Comparison of ENCODE assay signal across 1 cellular context in the genomic region with DNA sequence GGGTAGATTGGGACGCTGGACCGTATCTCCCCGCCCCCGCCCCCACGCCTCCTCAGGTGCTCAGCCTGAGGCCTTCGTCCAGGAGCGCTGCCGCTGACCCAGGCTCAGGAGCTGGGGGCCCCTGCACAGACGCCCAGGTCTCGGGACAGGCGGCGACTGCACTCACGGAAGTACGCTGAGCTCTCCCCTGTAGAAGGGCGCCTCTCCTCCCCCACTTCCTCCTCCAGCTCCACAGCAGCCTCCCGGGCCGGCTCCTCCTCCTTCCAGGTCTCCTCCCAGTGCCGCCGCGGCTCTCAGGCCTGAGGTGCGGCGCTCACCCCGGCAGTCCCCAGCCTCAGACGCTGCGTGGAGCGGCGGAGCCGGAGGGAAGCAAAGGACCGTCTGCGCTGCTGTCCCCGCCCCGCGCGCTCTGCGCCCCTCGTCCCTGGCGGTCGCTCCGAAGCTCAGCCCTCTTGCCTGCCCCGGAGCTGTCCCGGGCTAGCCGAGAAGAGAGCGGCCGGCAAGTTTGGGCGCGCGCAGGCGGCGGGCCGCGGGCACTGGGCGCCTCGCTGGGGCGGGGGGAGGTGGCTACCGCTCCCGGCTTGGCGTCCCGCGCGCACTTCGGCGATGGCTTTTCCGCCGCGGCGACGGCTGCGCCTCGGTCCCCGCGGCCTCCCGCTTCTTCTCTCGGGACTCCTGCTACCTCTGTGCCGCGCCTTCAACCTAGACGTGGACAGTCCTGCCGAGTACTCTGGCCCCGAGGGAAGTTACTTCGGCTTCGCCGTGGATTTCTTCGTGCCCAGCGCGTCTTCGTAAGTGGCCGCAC.
A peak's percentile ranks its signal among the peaks of the same experiment; 100 is the strongest.
TF ChIP-seq lines count a peak whose summit lies in the region.

A gene (plus strand): TSS at position 324 of the 805 bp plus-strand sequence. CDS start 283 bp downstream, at position 607.

TF ChIP-seq in H1, 55 proteins besides CTCF, POLR2A, EP300 and RAD21:
- TF ChIP-seq SIRT6 (IDR thresholded peaks at IDR 0.05; ENCODE audit: low read length) (no peak), ZNF274 (IDR thresholded peaks at IDR 0.05; ENCODE audit: borderline replicate concordance, extremely low read depth, low read length) (no peak), TCF12 (IDR thresholded peaks at IDR 0.05; ENCODE audit: low read depth, low read length) (no peak), ASH2L (IDR thresholded peaks at IDR 0.05; ENCODE audit: low read length) (peak; percentile 98), CBX5 (IDR thresholded peaks at IDR 0.05; ENCODE audit: low read depth, low read length) (no peak), FOSL1 (IDR thresholded peaks at IDR 0.05; ENCODE audit: insufficient read depth, low read depth, low read length) (no peak), KDM4A (IDR thresholded peaks at IDR 0.05; ENCODE audit: low read depth, low read length, severe bottlenecking) (peak; percentile 97), MAFK (IDR thresholded peaks at IDR 0.05; ENCODE audit: low read depth, low read length) (no peak), SIX5 (IDR thresholded peaks at IDR 0.05; ENCODE audit: low read depth, low read length) (no peak), RBBP5 (IDR thresholded peaks at IDR 0.05; ENCODE audit: borderline replicate concordance, low read depth, low read length) (peak; percentile 95), CHD1 (IDR thresholded peaks at IDR 0.05; ENCODE audit: low read depth, low read length) (no peak), RFX5 (IDR thresholded peaks at IDR 0.05; ENCODE audit: borderline replicate concordance, low read depth, low read length) (no peak), POU5F1 (IDR thresholded peaks at IDR 0.05; ENCODE audit: low read depth, low read length) (no peak), KDM1A (IDR thresholded peaks at IDR 0.05; ENCODE audit: borderline replicate concordance, low read length) (no peak), TBP (IDR thresholded peaks at IDR 0.05; ENCODE audit: low read depth, low read length) (peak; percentile 54; the same call in 1 of the 2 replicates), SP1 (IDR thresholded peaks at IDR 0.05; ENCODE audit: low read depth, low read length) (no peak), KDM5A (IDR thresholded peaks at IDR 0.05; ENCODE audit: low read length) (no peak), CREB1 (IDR thresholded peaks at IDR 0.05) (0 out of 2 replicates have a peak, but pooled peaks have one; percentile 17), EGR1 (IDR thresholded peaks at IDR 0.05; ENCODE audit: borderline replicate concordance, low read depth, low read length) (no peak; the same call in 1 of the 2 replicates), YY1 (IDR thresholded peaks at IDR 0.05; ENCODE audit: low read depth, low read length) (no peak), RXRA (IDR thresholded peaks at IDR 0.05; ENCODE audit: insufficient read depth, low read depth, low read length) (no peak), GTF2F1 (IDR thresholded peaks at IDR 0.05; ENCODE audit: borderline replicate concordance, low read depth, low read length) (no peak; the same call in 1 of the 2 replicates), CBX8 (IDR thresholded peaks at IDR 0.05; ENCODE audit: borderline replicate concordance, low read depth, low read length) (no peak), SP4 (IDR thresholded peaks at IDR 0.05; ENCODE audit: low read length) (no peak), HDAC2 (IDR thresholded peaks at IDR 0.05; ENCODE audit: borderline replicate concordance in 1 of 2, low read depth in 2 of 2, low read length in 2 of 2) (no peak), BACH1 (IDR thresholded peaks at IDR 0.05; ENCODE audit: low read length) (peak; percentile 35; the same call in 1 of the 2 replicates), JUN (IDR thresholded peaks at IDR 0.05; ENCODE audit: low read depth, low read length) (no peak), NANOG (IDR thresholded peaks at IDR 0.05; ENCODE audit: insufficient read depth, low read depth, low read length, poor library complexity, severe bottlenecking) (no peak), CEBPB (IDR thresholded peaks at IDR 0.05; ENCODE audit: low read depth, low read length) (no peak), SP2 (IDR thresholded peaks at IDR 0.05; ENCODE audit: low read length) (no peak), TAF1 (IDR thresholded peaks at IDR 0.05; ENCODE audit: low read depth, low read length) (no peak; the same call in none of the 2 replicates), POLR2AphosphoS5 (IDR thresholded peaks at IDR 0.05; ENCODE audit: low read depth, low read length) (peak; percentile 87), SRF (IDR thresholded peaks at IDR 0.05; ENCODE audit: low read depth, low read length) (no peak), EZH2 (IDR thresholded peaks at IDR 0.05; ENCODE audit: low read depth, low read length, severe bottlenecking) (no peak), PHF8 (conservative IDR thresholded peaks at IDR 0.05; ENCODE audit: low read depth, low read length) (peak; percentile 89), CHD2 (IDR thresholded peaks at IDR 0.05; ENCODE audit: low read length) (no peak), SAP30 (IDR thresholded peaks at IDR 0.05; ENCODE audit: insufficient read depth, insufficient replicate concordance, low read length) (no peak), BCL11A (IDR thresholded peaks at IDR 0.05; ENCODE audit: low read depth in 2 of 2, low read length in 2 of 2) (no peak), NRF1 (IDR thresholded peaks at IDR 0.05; ENCODE audit: low read depth, low read length) (no peak), CTBP2 (IDR thresholded peaks at IDR 0.05; ENCODE audit: borderline replicate concordance, insufficient read depth, insufficient read length, low read length) (peak; percentile 54), SUZ12 (IDR thresholded peaks at IDR 0.05; ENCODE audit: low read length) (no peak), SIN3A (conservative IDR thresholded peaks at IDR 0.05 in 1 of 2, IDR thresholded peaks at IDR 0.05 in 1 of 2; ENCODE audit: low read depth in 1 of 2, low read length in 2 of 2) (peak; percentile 39 to 44; a peak in 2 of 4 replicates), RNF2 (IDR thresholded peaks at IDR 0.05; ENCODE audit: borderline replicate concordance, low read depth, low read length, missing control alignments, poor library complexity, severe bottlenecking) (no peak), BRCA1 (IDR thresholded peaks at IDR 0.05; ENCODE audit: low read depth, low read length) (no peak), HDAC6 (IDR thresholded peaks at IDR 0.05; ENCODE audit: low read depth, low read length) (no peak), JUND (IDR thresholded peaks at IDR 0.05; ENCODE audit: low read length) (no peak), TAF7 (optimal IDR thresholded peaks at IDR 0.05; ENCODE audit: borderline replicate concordance, low read depth, low read length) (peak; percentile 64), GABPA (IDR thresholded peaks at IDR 0.05; ENCODE audit: borderline replicate concordance, insufficient read depth, low read length) (no peak), TEAD4 (IDR thresholded peaks at IDR 0.05; ENCODE audit: low read depth, low read length) (no peak)
- TF ChIP-seq, protein P1, sequence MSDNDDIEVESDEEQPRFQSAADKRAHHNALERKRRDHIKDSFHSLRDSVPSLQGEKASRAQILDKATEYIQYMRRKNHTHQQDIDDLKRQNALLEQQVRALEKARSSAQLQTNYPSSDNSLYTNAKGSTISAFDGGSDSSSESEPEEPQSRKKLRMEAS (IDR thresholded peaks at IDR 0.05), result peak; percentile 1; the same call in 1 of the 2 replicates
- TF ChIP-seq, protein P2, sequence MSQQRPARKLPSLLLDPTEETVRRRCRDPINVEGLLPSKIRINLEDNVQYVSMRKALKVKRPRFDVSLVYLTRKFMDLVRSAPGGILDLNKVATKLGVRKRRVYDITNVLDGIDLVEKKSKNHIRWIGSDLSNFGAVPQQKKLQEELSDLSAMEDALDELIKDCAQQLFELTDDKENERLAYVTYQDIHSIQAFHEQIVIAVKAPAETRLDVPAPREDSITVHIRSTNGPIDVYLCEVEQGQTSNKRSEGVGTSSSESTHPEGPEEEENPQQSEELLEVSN (IDR thresholded peaks at IDR 0.05), result no peak
- TF ChIP-seq, protein P3, sequence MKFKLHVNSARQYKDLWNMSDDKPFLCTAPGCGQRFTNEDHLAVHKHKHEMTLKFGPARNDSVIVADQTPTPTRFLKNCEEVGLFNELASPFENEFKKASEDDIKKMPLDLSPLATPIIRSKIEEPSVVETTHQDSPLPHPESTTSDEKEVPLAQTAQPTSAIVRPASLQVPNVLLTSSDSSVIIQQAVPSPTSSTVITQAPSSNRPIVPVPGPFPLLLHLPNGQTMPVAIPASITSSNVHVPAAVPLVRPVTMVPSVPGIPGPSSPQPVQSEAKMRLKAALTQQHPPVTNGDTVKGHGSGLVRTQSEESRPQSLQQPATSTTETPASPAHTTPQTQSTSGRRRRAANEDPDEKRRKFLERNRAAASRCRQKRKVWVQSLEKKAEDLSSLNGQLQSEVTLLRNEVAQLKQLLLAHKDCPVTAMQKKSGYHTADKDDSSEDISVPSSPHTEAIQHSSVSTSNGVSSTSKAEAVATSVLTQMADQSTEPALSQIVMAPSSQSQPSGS (IDR thresholded peaks at IDR 0.05; ENCODE audit: low read length), result no peak
- TF ChIP-seq, protein P4, sequence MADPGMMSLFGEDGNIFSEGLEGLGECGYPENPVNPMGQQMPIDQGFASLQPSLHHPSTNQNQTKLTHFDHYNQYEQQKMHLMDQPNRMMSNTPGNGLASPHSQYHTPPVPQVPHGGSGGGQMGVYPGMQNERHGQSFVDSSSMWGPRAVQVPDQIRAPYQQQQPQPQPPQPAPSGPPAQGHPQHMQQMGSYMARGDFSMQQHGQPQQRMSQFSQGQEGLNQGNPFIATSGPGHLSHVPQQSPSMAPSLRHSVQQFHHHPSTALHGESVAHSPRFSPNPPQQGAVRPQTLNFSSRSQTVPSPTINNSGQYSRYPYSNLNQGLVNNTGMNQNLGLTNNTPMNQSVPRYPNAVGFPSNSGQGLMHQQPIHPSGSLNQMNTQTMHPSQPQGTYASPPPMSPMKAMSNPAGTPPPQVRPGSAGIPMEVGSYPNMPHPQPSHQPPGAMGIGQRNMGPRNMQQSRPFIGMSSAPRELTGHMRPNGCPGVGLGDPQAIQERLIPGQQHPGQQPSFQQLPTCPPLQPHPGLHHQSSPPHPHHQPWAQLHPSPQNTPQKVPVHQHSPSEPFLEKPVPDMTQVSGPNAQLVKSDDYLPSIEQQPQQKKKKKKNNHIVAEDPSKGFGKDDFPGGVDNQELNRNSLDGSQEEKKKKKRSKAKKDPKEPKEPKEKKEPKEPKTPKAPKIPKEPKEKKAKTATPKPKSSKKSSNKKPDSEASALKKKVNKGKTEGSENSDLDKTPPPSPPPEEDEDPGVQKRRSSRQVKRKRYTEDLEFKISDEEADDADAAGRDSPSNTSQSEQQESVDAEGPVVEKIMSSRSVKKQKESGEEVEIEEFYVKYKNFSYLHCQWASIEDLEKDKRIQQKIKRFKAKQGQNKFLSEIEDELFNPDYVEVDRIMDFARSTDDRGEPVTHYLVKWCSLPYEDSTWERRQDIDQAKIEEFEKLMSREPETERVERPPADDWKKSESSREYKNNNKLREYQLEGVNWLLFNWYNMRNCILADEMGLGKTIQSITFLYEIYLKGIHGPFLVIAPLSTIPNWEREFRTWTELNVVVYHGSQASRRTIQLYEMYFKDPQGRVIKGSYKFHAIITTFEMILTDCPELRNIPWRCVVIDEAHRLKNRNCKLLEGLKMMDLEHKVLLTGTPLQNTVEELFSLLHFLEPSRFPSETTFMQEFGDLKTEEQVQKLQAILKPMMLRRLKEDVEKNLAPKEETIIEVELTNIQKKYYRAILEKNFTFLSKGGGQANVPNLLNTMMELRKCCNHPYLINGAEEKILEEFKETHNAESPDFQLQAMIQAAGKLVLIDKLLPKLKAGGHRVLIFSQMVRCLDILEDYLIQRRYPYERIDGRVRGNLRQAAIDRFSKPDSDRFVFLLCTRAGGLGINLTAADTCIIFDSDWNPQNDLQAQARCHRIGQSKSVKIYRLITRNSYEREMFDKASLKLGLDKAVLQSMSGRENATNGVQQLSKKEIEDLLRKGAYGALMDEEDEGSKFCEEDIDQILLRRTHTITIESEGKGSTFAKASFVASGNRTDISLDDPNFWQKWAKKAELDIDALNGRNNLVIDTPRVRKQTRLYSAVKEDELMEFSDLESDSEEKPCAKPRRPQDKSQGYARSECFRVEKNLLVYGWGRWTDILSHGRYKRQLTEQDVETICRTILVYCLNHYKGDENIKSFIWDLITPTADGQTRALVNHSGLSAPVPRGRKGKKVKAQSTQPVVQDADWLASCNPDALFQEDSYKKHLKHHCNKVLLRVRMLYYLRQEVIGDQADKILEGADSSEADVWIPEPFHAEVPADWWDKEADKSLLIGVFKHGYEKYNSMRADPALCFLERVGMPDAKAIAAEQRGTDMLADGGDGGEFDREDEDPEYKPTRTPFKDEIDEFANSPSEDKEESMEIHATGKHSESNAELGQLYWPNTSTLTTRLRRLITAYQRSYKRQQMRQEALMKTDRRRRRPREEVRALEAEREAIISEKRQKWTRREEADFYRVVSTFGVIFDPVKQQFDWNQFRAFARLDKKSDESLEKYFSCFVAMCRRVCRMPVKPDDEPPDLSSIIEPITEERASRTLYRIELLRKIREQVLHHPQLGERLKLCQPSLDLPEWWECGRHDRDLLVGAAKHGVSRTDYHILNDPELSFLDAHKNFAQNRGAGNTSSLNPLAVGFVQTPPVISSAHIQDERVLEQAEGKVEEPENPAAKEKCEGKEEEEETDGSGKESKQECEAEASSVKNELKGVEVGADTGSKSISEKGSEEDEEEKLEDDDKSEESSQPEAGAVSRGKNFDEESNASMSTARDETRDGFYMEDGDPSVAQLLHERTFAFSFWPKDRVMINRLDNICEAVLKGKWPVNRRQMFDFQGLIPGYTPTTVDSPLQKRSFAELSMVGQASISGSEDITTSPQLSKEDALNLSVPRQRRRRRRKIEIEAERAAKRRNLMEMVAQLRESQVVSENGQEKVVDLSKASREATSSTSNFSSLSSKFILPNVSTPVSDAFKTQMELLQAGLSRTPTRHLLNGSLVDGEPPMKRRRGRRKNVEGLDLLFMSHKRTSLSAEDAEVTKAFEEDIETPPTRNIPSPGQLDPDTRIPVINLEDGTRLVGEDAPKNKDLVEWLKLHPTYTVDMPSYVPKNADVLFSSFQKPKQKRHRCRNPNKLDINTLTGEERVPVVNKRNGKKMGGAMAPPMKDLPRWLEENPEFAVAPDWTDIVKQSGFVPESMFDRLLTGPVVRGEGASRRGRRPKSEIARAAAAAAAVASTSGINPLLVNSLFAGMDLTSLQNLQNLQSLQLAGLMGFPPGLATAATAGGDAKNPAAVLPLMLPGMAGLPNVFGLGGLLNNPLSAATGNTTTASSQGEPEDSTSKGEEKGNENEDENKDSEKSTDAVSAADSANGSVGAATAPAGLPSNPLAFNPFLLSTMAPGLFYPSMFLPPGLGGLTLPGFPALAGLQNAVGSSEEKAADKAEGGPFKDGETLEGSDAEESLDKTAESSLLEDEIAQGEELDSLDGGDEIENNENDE (IDR thresholded peaks at IDR 0.05; ENCODE audit: insufficient replicate concordance, low read length), result no peak
- TF ChIP-seq, protein P5, sequence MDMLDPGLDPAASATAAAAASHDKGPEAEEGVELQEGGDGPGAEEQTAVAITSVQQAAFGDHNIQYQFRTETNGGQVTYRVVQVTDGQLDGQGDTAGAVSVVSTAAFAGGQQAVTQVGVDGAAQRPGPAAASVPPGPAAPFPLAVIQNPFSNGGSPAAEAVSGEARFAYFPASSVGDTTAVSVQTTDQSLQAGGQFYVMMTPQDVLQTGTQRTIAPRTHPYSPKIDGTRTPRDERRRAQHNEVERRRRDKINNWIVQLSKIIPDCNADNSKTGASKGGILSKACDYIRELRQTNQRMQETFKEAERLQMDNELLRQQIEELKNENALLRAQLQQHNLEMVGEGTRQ (IDR thresholded peaks at IDR 0.05; ENCODE audit: low read length), result no peak
- TF ChIP-seq, protein P6, sequence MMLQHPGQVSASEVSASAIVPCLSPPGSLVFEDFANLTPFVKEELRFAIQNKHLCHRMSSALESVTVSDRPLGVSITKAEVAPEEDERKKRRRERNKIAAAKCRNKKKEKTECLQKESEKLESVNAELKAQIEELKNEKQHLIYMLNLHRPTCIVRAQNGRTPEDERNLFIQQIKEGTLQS (IDR thresholded peaks at IDR 0.05; ENCODE audit: insufficient read depth, low read depth, low read length), result no peak
